10 cellular contexts compared by ENCODE assay signal in the genomic region with DNA sequence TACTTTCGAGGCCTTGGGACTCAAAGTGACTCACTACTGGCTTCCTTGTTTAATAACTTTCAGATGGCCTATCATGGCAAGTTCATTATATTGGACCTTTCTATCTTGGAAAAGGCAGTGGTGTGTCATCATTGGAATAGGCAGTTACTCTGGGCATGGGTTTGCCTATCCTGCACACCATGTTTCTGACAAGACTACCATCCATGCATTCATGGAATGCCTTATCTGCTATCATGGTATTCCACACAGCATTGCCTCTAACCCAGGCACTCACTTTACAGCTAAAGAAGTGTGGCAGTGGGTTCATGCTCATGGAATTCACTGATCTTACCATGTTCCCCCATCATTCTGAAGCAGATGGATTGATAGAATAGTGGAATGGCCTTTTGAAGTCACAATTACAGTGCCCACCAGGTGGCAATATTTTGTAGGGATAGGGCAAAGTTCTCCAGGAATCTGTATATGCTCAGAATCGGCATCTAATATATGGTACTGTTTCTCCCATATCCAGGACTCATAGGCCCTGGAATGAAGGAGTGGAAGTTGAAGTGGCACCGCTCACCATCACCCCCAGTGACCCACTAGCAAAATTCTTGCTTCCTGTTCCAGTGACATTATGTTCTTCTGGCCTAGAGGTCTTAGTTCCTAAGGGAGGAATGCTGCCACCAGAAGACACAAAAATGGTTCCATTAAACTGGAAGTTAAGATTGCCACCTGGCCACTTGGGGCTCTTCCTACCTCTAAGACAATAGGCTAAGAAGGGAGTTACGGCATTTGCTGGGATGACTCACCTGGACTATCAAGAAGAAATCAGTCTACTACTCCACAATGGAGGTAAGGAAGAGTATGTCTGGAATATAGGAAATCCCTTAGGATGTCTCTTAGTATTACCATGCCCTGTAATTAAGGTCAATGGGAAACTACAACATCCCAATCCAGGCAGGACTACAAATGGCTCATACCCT.
DNase-seq lines count a peak whose midpoint lies in the region; ATAC-seq and TF ChIP-seq lines count a peak whose summit lies in the region.
"Had no signal": no experiment of that assay in that cellular context is flagged by ENCODE, and none has a peak within 500 bp of the region (broad histone marks: within the 10 kb centered on the region; RNA-seq: fewer than 3 reads in every experiment).

No MANE protein-coding gene starts in this region.

- ATAC-seq in GM21360 (IDR thresholded peaks at IDR 0.05; ENCODE audit: unreplicated experiment): no peak
- no peak for ATAC-seq in HG03442 (IDR thresholded peaks at IDR 0.05; ENCODE audit: unreplicated experiment)
- no peak for ATAC-seq in esophagus mucosa
- ATAC-seq: activated CD4-positive, alpha-beta T cell treated with anti-CD3 and anti-CD28 coated beads for 36 hours had no signal

- no peaks in the 10 kb centered on the region for H3F3A ChIP-seq in DOHH2 (ENCODE audit: control insufficient read depth, insufficient read depth)
- no peaks in the 10 kb centered on the region for H3F3A ChIP-seq in Loucy (ENCODE audit: low read depth)

- WGBS in liver: 83% methylated on average over 4 of the region's 4 CpGs

- no peaks in the 10 kb centered on the region for H3K27me3 ChIP-seq in DOHH2 (ENCODE audit: control insufficient read depth, low read length)
- no peaks in the 10 kb centered on the region for H3K27me3 ChIP-seq in Loucy (ENCODE audit: insufficient read depth, low read length, poor library complexity, severe bottlenecking)
- H3K27me3 ChIP-seq in liver (ENCODE audit: control insufficient read depth in 4 of 4, insufficient read depth in 4 of 4, low read length in 3 of 4): no peaks in the 10 kb centered on the region

- DNase-seq in RKO (ENCODE audit: low spot score): peak; percentile 7
- DNase-seq in activated naive CD4-positive, alpha-beta T cell (lab: John Stamatoyannopoulos, UW): no peak
- DNase-seq: activated CD4-positive, alpha-beta T cell treated with anti-CD3 and anti-CD28 coated beads for 36 hours; anterior cingulate cortex had no signal

- H3K4me3 ChIP-seq in DOHH2 (ENCODE audit: low read length) (no peak overlapping the region), Loucy (ENCODE audit: low read length, poor library complexity, severe bottlenecking) (no peak overlapping the region), liver (ENCODE audit: low read depth in 1 of 3, low read length in 3 of 3) (no peak overlapping the region)

- H3K9me3 ChIP-seq in DOHH2 (ENCODE audit: control insufficient read depth, insufficient read depth, low read length): 0 out of 2 replicates have a peak, but pooled peaks cover 3% of the 10 kb centered on the region
- H3K9me3 ChIP-seq in Loucy (ENCODE audit: insufficient read depth, low read depth, low read length): no peaks in the 10 kb centered on the region
- H3K9me3 ChIP-seq in liver (ENCODE audit: control insufficient read depth in 4 of 4, low read length in 3 of 4): no peaks in the 10 kb centered on the region

- H3K9me2 ChIP-seq in DOHH2 (replicated peaks; ENCODE audit: control insufficient read depth, low read length) (no peaks in the 10 kb centered on the region), Loucy (replicated peaks; ENCODE audit: low read depth, low read length) (no peaks in the 10 kb centered on the region)

- H3K4me1 ChIP-seq in DOHH2 (ENCODE audit: control insufficient read depth, low read length) (no peaks in the 10 kb centered on the region), Loucy (ENCODE audit: insufficient read depth, low read length, poor library complexity, severe bottlenecking) (no peaks in the 10 kb centered on the region), liver (ENCODE audit: control insufficient read depth in 4 of 4, insufficient read depth in 4 of 4, low read length in 3 of 4) (no peaks in the 10 kb centered on the region)

- H3K4me2 ChIP-seq in DOHH2 (ENCODE audit: low read length): no peak overlapping the region
- no peak overlapping the region for H3K4me2 ChIP-seq in Loucy (ENCODE audit: low read depth, low read length, poor library complexity, severe bottlenecking)

- H3K9ac ChIP-seq in Loucy (ENCODE audit: low read depth, low read length, poor library complexity, severe bottlenecking) (no peak overlapping the region), liver (ENCODE audit: low read depth in 1 of 2, low read length in 2 of 2) (no peak overlapping the region)

- no peak overlapping the region for H3K27ac ChIP-seq in DOHH2 (ENCODE audit: low read depth, low read length)
- H3K27ac ChIP-seq in liver (ENCODE audit: low read depth in 1 of 2, low read length in 2 of 2): no peak overlapping the region

- no peaks in the 10 kb centered on the region for H4K20me1 ChIP-seq in DOHH2 (ENCODE audit: control insufficient read depth, insufficient read depth, low read depth, low read length)
- no peaks in the 10 kb centered on the region for H4K20me1 ChIP-seq in Loucy (ENCODE audit: insufficient read depth, low read length, poor library complexity, severe bottlenecking)

- H3K79me2 ChIP-seq in DOHH2 (ENCODE audit: control insufficient read depth, low read length) (no peaks in the 10 kb centered on the region), Loucy (ENCODE audit: insufficient read depth, low read length) (no peaks in the 10 kb centered on the region)

- TF ChIP-seq RAD21 in liver (IDR thresholded peaks at IDR 0.05): peak in 1 of 2 donors; percentile 21

- TF ChIP-seq CTCF in DOHH2 (IDR thresholded peaks at IDR 0.05; ENCODE audit: low read depth, low read length, poor library complexity, severe bottlenecking) (peak; percentile 53), Loucy (conservative IDR thresholded peaks at IDR 0.05; ENCODE audit: low read length) (peak; percentile 53), liver (IDR thresholded peaks at IDR 0.05; ENCODE audit: low read depth, low read length, missing input control) (peak; percentile 4)

- H2AFZ ChIP-seq in Loucy (ENCODE audit: low read length): no peak overlapping the region

- H3K36me3 ChIP-seq in DOHH2 (ENCODE audit: control insufficient read depth, low read length) (no peaks in the 10 kb centered on the region), Loucy (ENCODE audit: insufficient read depth, low read length) (no peaks in the 10 kb centered on the region), liver (ENCODE audit: control insufficient read depth in 4 of 4, insufficient read depth in 3 of 4, low read depth in 1 of 4, low read length in 3 of 4) (no peaks in the 10 kb centered on the region)

TF ChIP-seq in liver, 16 proteins besides CTCF, POLR2A, EP300 and RAD21:
- TF ChIP-seq, protein P1, sequence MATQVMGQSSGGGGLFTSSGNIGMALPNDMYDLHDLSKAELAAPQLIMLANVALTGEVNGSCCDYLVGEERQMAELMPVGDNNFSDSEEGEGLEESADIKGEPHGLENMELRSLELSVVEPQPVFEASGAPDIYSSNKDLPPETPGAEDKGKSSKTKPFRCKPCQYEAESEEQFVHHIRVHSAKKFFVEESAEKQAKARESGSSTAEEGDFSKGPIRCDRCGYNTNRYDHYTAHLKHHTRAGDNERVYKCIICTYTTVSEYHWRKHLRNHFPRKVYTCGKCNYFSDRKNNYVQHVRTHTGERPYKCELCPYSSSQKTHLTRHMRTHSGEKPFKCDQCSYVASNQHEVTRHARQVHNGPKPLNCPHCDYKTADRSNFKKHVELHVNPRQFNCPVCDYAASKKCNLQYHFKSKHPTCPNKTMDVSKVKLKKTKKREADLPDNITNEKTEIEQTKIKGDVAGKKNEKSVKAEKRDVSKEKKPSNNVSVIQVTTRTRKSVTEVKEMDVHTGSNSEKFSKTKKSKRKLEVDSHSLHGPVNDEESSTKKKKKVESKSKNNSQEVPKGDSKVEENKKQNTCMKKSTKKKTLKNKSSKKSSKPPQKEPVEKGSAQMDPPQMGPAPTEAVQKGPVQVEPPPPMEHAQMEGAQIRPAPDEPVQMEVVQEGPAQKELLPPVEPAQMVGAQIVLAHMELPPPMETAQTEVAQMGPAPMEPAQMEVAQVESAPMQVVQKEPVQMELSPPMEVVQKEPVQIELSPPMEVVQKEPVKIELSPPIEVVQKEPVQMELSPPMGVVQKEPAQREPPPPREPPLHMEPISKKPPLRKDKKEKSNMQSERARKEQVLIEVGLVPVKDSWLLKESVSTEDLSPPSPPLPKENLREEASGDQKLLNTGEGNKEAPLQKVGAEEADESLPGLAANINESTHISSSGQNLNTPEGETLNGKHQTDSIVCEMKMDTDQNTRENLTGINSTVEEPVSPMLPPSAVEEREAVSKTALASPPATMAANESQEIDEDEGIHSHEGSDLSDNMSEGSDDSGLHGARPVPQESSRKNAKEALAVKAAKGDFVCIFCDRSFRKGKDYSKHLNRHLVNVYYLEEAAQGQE (IDR thresholded peaks at IDR 0.05): no peak
- TF ChIP-seq FOXA2 (IDR thresholded peaks at IDR 0.05) (no peak), FOXA1 (IDR thresholded peaks at IDR 0.05) (no peak), HNF4G (IDR thresholded peaks at IDR 0.05) (no peak), HNF4A (conservative IDR thresholded peaks at IDR 0.05) (no peak)
